1 cellular context compared by ENCODE assay signal in genomic region chr7:98294326-98294725, GRCh38.
TF ChIP-seq lines count a peak whose summit lies in the region.

No MANE protein-coding gene starts in this region.

TF ChIP-seq in WTC11, 78 proteins besides CTCF, POLR2A, EP300 and RAD21 (continued from another document):
- TF ChIP-seq, protein P1, sequence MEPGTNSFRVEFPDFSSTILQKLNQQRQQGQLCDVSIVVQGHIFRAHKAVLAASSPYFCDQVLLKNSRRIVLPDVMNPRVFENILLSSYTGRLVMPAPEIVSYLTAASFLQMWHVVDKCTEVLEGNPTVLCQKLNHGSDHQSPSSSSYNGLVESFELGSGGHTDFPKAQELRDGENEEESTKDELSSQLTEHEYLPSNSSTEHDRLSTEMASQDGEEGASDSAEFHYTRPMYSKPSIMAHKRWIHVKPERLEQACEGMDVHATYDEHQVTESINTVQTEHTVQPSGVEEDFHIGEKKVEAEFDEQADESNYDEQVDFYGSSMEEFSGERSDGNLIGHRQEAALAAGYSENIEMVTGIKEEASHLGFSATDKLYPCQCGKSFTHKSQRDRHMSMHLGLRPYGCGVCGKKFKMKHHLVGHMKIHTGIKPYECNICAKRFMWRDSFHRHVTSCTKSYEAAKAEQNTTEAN (CRISPR knock-in tag; IDR thresholded peaks at IDR 0.05): no peak
- TF ChIP-seq, protein P2, sequence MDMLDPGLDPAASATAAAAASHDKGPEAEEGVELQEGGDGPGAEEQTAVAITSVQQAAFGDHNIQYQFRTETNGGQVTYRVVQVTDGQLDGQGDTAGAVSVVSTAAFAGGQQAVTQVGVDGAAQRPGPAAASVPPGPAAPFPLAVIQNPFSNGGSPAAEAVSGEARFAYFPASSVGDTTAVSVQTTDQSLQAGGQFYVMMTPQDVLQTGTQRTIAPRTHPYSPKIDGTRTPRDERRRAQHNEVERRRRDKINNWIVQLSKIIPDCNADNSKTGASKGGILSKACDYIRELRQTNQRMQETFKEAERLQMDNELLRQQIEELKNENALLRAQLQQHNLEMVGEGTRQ (CRISPR knock-in tag; IDR thresholded peaks at IDR 0.05): no peak
- no peak for TF ChIP-seq JAZF1 (CRISPR knock-in tag; IDR thresholded peaks at IDR 0.05)
- TF ChIP-seq, protein P3, sequence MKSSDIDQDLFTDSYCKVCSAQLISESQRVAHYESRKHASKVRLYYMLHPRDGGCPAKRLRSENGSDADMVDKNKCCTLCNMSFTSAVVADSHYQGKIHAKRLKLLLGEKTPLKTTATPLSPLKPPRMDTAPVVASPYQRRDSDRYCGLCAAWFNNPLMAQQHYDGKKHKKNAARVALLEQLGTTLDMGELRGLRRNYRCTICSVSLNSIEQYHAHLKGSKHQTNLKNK (CRISPR knock-in tag; IDR thresholded peaks at IDR 0.05): no peak
- TF ChIP-seq ATF6 (CRISPR knock-in tag; IDR thresholded peaks at IDR 0.05): no peak
- no peak for TF ChIP-seq ERG (CRISPR knock-in tag; IDR thresholded peaks at IDR 0.05)
- no peak for TF ChIP-seq ATF1 (CRISPR knock-in tag; IDR thresholded peaks at IDR 0.05)
- no peak for TF ChIP-seq NR1H2 (CRISPR knock-in tag; IDR thresholded peaks at IDR 0.05)
- no peak for TF ChIP-seq NFATC4 (CRISPR knock-in tag; IDR thresholded peaks at IDR 0.05)
- TF ChIP-seq, protein P4, sequence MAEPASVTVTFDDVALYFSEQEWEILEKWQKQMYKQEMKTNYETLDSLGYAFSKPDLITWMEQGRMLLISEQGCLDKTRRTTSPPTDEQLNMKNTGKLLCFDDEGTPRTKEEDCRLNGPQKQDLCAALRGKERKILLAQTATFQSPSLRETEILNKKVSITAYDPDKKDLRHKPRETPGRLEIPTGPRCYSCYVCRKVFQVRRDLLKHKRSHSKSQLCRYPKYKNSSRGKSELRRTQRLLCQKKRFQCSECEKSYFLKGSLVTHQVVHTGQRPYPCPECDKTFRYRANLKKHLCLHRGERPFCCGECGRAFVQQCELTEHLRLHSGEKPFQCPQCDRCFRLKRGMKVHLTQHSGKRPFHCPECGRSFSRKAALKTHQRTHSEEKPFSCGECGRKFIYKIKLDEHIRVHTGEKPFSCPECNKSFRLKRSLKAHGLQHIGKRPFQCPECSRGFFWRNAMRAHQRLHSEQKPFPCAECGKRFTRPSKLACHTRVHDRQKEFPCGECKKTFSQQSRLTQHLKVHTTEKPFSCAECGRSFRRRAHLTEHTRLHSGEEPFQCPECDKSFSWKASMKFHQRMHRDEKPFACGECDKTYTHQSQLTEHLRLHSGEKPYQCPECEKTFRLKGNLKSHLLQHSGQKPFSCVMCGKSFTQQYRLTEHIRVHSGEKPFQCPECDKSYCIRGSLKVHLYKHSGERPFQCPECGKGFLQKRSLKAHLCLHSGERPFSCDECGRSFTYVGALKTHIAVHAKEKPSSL (CRISPR knock-in tag; conservative IDR thresholded peaks at IDR 0.05): no peak
- TF ChIP-seq TEAD4 (CRISPR knock-in tag; IDR thresholded peaks at IDR 0.05): no peak
- TF ChIP-seq ZNF317 (CRISPR knock-in tag; IDR thresholded peaks at IDR 0.05; ENCODE audit: borderline replicate concordance, low read depth): no peak
- TF ChIP-seq ZNF416 (CRISPR knock-in tag; IDR thresholded peaks at IDR 0.05): no peak
- TF ChIP-seq SMAD3 (CRISPR knock-in tag; IDR thresholded peaks at IDR 0.05; ENCODE audit: borderline replicate concordance): no peak
- no peak for TF ChIP-seq HMGA2 (CRISPR knock-in tag; IDR thresholded peaks at IDR 0.05)
